Comparison of ENCODE assay signal across 7 cellular contexts in genomic region chr12:122202811-122203210, GRCh38. TPM values are rescaled to one million over a fixed set of nuclear protein-coding genes. Genes with fewer than 3 reads are reported as not detected.
DNase-seq lines count a peak whose midpoint lies in the region; ATAC-seq, FAIRE-seq and TF ChIP-seq lines count a peak whose summit lies in the region.
"Not testable (repeated sequence)": the region's sequence is repeated elsewhere in the genome, so short reads cannot be mapped to it uniquely, and the experiment has no call there.
"Had no signal": no experiment of that assay in that cellular context is flagged by ENCODE, and none has a peak within 500 bp of the region (broad histone marks: within the 10 kb centered on the region; RNA-seq: fewer than 3 reads in every experiment).

No MANE protein-coding gene starts in this region.

- H2AFZ ChIP-seq in SK-N-SH (ENCODE audit: low read depth) = peak overlapping the region; percentile 85
- not testable (repeated sequence) for H2AFZ ChIP-seq in GM12878 (ENCODE audit: control insufficient read depth, low read depth, low read length)

- peaks cover 8 to 19% of the 10 kb centered on the region in 2 donors for H3K27me3 Mint-ChIP-seq in natural killer cell (ENCODE audit: low read depth in 2 of 2)

- WGBS in SK-N-SH (ENCODE audit: low lambda C conversion rate) = 68% methylated on average over 19 of the region's 19 CpGs
- 77% methylated on average over 19 of the region's 19 CpGs for WGBS in GM12878 (ENCODE audit: insufficient coverage, insufficient replicate concordance, low lambda C conversion rate, missing lambda C conversion rate)

- H3K4me3 ChIP-seq in SK-N-SH (ENCODE audit: low read depth in 2 of 2, low read length in 1 of 2) (peak overlapping the region; percentile 55 to 69), cardiac muscle cell (peak overlapping the region; percentile 35), subcutaneous abdominal adipose tissue (ENCODE audit: low read depth in 1 of 5, low read length in 5 of 5) (peak overlapping the region in 4 of 5 donors; percentile 54 to 73 (median 66))
- H3K4me3 ChIP-seq in GM12878 = not testable (repeated sequence)

- H3K79me2 ChIP-seq in SK-N-SH (ENCODE audit: insufficient read depth); GM12878 (ENCODE audit: control insufficient read depth, insufficient read depth, low read length): not testable (repeated sequence)

- not testable (repeated sequence) for TF ChIP-seq RAD21 in SK-N-SH (IDR thresholded peaks at IDR 0.05; ENCODE audit: low read length); GM12878 (IDR thresholded peaks at IDR 0.05; ENCODE audit: insufficient read depth, low read depth, low read length)

- H4K20me1 ChIP-seq in SK-N-SH (ENCODE audit: insufficient read depth); GM12878 (ENCODE audit: control insufficient read depth, insufficient read depth): not testable (repeated sequence)

- H3K9me2 ChIP-seq in SK-N-SH = not testable (repeated sequence)

- H3K4me1 ChIP-seq in ES-I3 (ENCODE audit: insufficient read depth, low read length); GM12878 (ENCODE audit: control insufficient read depth, insufficient read depth, low read length); cardiac muscle cell (ENCODE audit: low read depth): not testable (repeated sequence)
- peaks cover 0 to 27% of the 10 kb centered on the region in 2 experiments; a peak in 2 of 4 replicates for H3K4me1 ChIP-seq in SK-N-SH (ENCODE audit: control insufficient read depth in 1 of 2, insufficient read depth in 2 of 2, low read depth in 1 of 2, low read length in 1 of 2)
- peaks cover 0 to 30% (median 14%) of the 10 kb centered on the region in 5 donors for H3K4me1 ChIP-seq in subcutaneous abdominal adipose tissue (ENCODE audit: control insufficient read depth in 5 of 5, insufficient read depth in 5 of 5, low read length in 5 of 5)

- H3K4me2 ChIP-seq in SK-N-SH = peak overlapping the region; percentile 82
- H3K4me2 ChIP-seq in GM12878 (ENCODE audit: control insufficient read depth, insufficient read depth) = peak overlapping the region; percentile 79

- POLR2A ChIA-PET in SK-N-SH (lab: Yijun Ruan, JAX) = interaction anchor here (1.0 to 3.4 kb wide), 2 partner anchors 23 to 25 kb away, joined by 7 to 14 read pairs; partner anchors contain the start of gene DIABLO
- POLR2A ChIA-PET in GM12878 (lab: Charles Lee) = not testable (repeated sequence)

- H3K36me3 ChIP-seq in ES-I3 (ENCODE audit: insufficient read depth, low read length); GM12878 (ENCODE audit: control insufficient read depth in 2 of 2, insufficient read depth in 2 of 2, low read length in 1 of 2); cardiac muscle cell: not testable (repeated sequence)
- H3K36me3 ChIP-seq in SK-N-SH (replicated peaks in 1 of 2; ENCODE audit: control insufficient read depth in 1 of 2, insufficient read depth in 2 of 2, low read length in 1 of 2) = peaks cover 2 to 14% of the 10 kb centered on the region in 2 experiments
- H3K36me3 ChIP-seq in subcutaneous abdominal adipose tissue (ENCODE audit: control insufficient read depth in 5 of 5, insufficient read depth in 5 of 5, low read length in 5 of 5) = peaks cover 0 to 13% (median 11%) of the 10 kb centered on the region in 5 donors

- not testable (repeated sequence) for TF ChIP-seq EP300 in SK-N-SH (IDR thresholded peaks at IDR 0.05; ENCODE audit: borderline replicate concordance in 1 of 2, low read depth in 1 of 2, low read length in 1 of 2); GM12878 (IDR thresholded peaks at IDR 0.05; ENCODE audit: borderline replicate concordance in 1 of 2, control insufficient read depth in 1 of 2, low read depth in 2 of 2, low read length in 2 of 2)

- BruUV-seq in GM12878 (replicated peaks; lab: Mats Ljungman, UMichigan) = not testable (repeated sequence)

- DNase-seq in SK-N-SH; GM12878 (ENCODE audit: low read depth, low spot score); cardiac muscle cell (ENCODE audit: low read depth in 1 of 2, low spot score in 1 of 2); natural killer cell: not testable (repeated sequence)

- peaks cover 7 to 14% of the 10 kb centered on the region in 2 donors for H3K4me1 Mint-ChIP-seq in natural killer cell

- TF ChIP-seq POLR2A in GM12878 (IDR thresholded peaks at IDR 0.05; ENCODE audit: low read depth, low read length) = not testable (repeated sequence)

- SMC1A ChIA-PET in GM12878 (lab: Charles Lee; ENCODE audit: uncharacterized antibody, unreplicated experiment) = not testable (repeated sequence)

- peaks cover 12% of the 10 kb centered on the region for H3F3A ChIP-seq in SK-N-SH (replicated peaks; ENCODE audit: insufficient read depth)

- not testable (repeated sequence) for H3K9me3 ChIP-seq in ES-I3 (ENCODE audit: control insufficient read depth, insufficient read depth, low read length); SK-N-SH; GM12878 (replicated peaks; ENCODE audit: control insufficient read depth, insufficient read depth, low read length); cardiac muscle cell (ENCODE audit: low read depth); subcutaneous abdominal adipose tissue (ENCODE audit: control insufficient read depth in 5 of 5, low read length in 5 of 5)

- FAIRE-seq in GM12878 (lab: Jason Lieb, UNC) = not testable (repeated sequence)

- H3K9me3 Mint-ChIP-seq in natural killer cell = not testable (repeated sequence)

- H3K4me3 Mint-ChIP-seq in natural killer cell = peak overlapping the region; percentile 91

- not testable (repeated sequence) for ATAC-seq in GM12878, natural killer cell

- peak overlapping the region; percentile 58; the same call in 1 of the 2 replicates for H3K9ac ChIP-seq in ES-I3 (ENCODE audit: low read depth, low read length)
- H3K9ac ChIP-seq in SK-N-SH = 0 out of 2 replicates have a peak overlapping the region, but pooled peaks have one; percentile 43
- H3K9ac ChIP-seq in GM12878 (ENCODE audit: control insufficient read depth, insufficient read depth, low read length) = not testable (repeated sequence)
- H3K9ac ChIP-seq in subcutaneous abdominal adipose tissue (ENCODE audit: low read length in 5 of 5) = peak overlapping the region in 1 of 5 donors; percentile 56

- TF ChIP-seq CTCF in SK-N-SH (IDR thresholded peaks at IDR 0.05); GM12878 (IDR thresholded peaks at IDR 0.05 in 2 of 3, conservative IDR thresholded peaks at IDR 0.05 in 1 of 3; ENCODE audit: control insufficient read depth in 2 of 3, extremely low read depth in 1 of 3, insufficient read depth in 1 of 3, low read depth in 3 of 3, low read length in 3 of 3); cardiac muscle cell (IDR thresholded peaks at IDR 0.05; ENCODE audit: low read depth, low read length); natural killer cell (IDR thresholded peaks at IDR 0.05): not testable (repeated sequence)

- peak overlapping the region in 1 of 2 experiments; percentile 39; a peak in 1 of 4 replicates for H3K27ac ChIP-seq in SK-N-SH (ENCODE audit: low read depth in 2 of 2, low read length in 1 of 2)
- not testable (repeated sequence) for H3K27ac ChIP-seq in GM12878 (ENCODE audit: control insufficient read depth, insufficient read depth); cardiac muscle cell; subcutaneous abdominal adipose tissue (ENCODE audit: low read depth, low read length)

- H3K36me3 Mint-ChIP-seq in natural killer cell = not testable (repeated sequence)

- not testable (repeated sequence) for H3K27ac Mint-ChIP-seq in natural killer cell

- RAD21 ChIA-PET in GM12878 (lab: Charles Lee; ENCODE audit: unreplicated experiment) = not testable (repeated sequence)

- in situ Hi-C loops in GM12878 (cut with MboI) = not testable (repeated sequence)

- CTCF ChIA-PET in SK-N-SH (lab: Yijun Ruan, JAX) = interaction anchor here (0.8 to 5.7 kb wide), 7 partner anchors 11 to 269 kb away, joined by 3 to 30 read pairs (median 3); no protein-coding TSS in a partner anchor
- CTCF ChIA-PET in GM12878 (lab: Yijun Ruan, JAX) = not testable (repeated sequence)

- H3K27me3 ChIP-seq in SK-N-SH (ENCODE audit: insufficient read depth); GM12878 (replicated peaks in 1 of 2; ENCODE audit: control insufficient read depth in 2 of 2, insufficient read depth in 2 of 2, low read length in 1 of 2): not testable (repeated sequence)
- peaks cover 42% of the 10 kb centered on the region for H3K27me3 ChIP-seq in cardiac muscle cell
- peaks cover 19 to 56% (median 44%) of the 10 kb centered on the region in 5 donors for H3K27me3 ChIP-seq in subcutaneous abdominal adipose tissue (ENCODE audit: control insufficient read depth in 5 of 5, insufficient read depth in 4 of 5, low read length in 5 of 5)

- intact Hi-C loops in GM12878 (cut with micrococcal nuclease; ENCODE audit: unreplicated experiment); natural killer cell (cut with micrococcal nuclease): not testable (repeated sequence)

RNA-seq across cellular contexts. Expression of gene B3GNT4, which starts 0.7 kb away (rescaled TPM):
- polyA plus RNA-seq in SK-N-SH (2012; rRNA removed) = 0.81 and 0.84 TPM in 2 replicates
- polyA plus RNA-seq in SK-N-SH (2012; cell fraction: cytosol; rRNA removed) = 0.54 and 0.58 TPM in 2 replicates
- 1.7 and 1.8 TPM in 2 replicates for polyA plus RNA-seq in SK-N-SH (2012; cell fraction: nucleus; rRNA removed)
- 0.13 TPM in 1 of 2 replicates, not detected in the other for total RNA-seq in GM12878 (2013; cell fraction: nucleolus; rRNA removed)
- not detected in 2 replicates for total RNA-seq in GM12878 (2014; rRNA removed)
- total RNA-seq in GM12878 (2014; rRNA removed; fragmentation: Illumina TruSeq; extraction: Trizol) = not detected in 2 replicates
- not detected in 2 replicates for total RNA-seq in GM12878 (2021)
- 0.41 TPM for polyA plus RNA-seq in GM12878 (2011; ENCODE audit: low read depth)
- polyA plus RNA-seq in GM12878 (2011; rRNA removed) = not detected in 2 replicates
- 0.02 and 0.03 TPM in 2 replicates for polyA plus RNA-seq in GM12878 (2011; cell fraction: cytosol; rRNA removed)
- polyA plus RNA-seq in GM12878 (2011; cell fraction: nucleus; rRNA removed) = 0.06 and 0.18 TPM in 2 replicates
- 0.50 and 0.88 TPM in 2 replicates for polyA plus RNA-seq in GM12878 (2012)
- polyA plus RNA-seq in GM12878 (2014; fragmentation: Illumina TruSeq; extraction: Trizol) = not detected in 2 replicates
- polyA plus RNA-seq in GM12878 (2014; fragmentation: Nextera tagmentation; extraction: Ambion mirVana) = under 1 TPM in 1 of 2 experiments, not detected in 1; 0.04 TPM
- not detected in 2 replicates for polyA plus RNA-seq in GM12878 (2014; rRNA removed)
- under 1 TPM; 0.88 to 0.95 TPM for polyA plus RNA-seq in GM12878 (2016; fragmentation: Nextera tagmentation; extraction: Ambion mirVana)
- not detected in 2 replicates for polyA minus RNA-seq in GM12878 (2011; rRNA and poly(A)+ RNA removed)
- polyA minus RNA-seq in GM12878 (2011; cell fraction: cytosol; rRNA and poly(A)+ RNA removed) = not detected in 2 replicates
- polyA minus RNA-seq in GM12878 (2011; cell fraction: nucleus; rRNA and poly(A)+ RNA removed) = 0.36 TPM in 1 of 2 replicates, not detected in the other
- 0.12 and 0.67 TPM in 2 replicates for total RNA-seq in cardiac muscle cell
- polyA plus RNA-seq in cardiac muscle cell = 0.89 and 2.2 TPM in 2 replicates
- total RNA-seq in natural killer cell = under 1 TPM; 0.25 to 0.68 (median 0.34) TPM

RNA-seq across cellular contexts. Expression of gene LRRC43, which starts 19.9 kb away (rescaled TPM):
- polyA plus RNA-seq in SK-N-SH (2012; rRNA removed) (0.94 and 1.4 TPM in 2 replicates), GM12878 (2011; rRNA removed) (not detected in 2 replicates), GM12878 (2014; fragmentation: Illumina TruSeq; extraction: Trizol) (0.52 TPM in 1 of 2 replicates, not detected in the other), GM12878 (2014; fragmentation: Nextera tagmentation; extraction: Ambion mirVana) (not detected), GM12878 (2014; rRNA removed) (0.33 TPM in 1 of 2 replicates, not detected in the other), GM12878 (2016; fragmentation: Nextera tagmentation; extraction: Ambion mirVana) (not detected), cardiac muscle cell (2.0 and 6.0 TPM in 2 replicates)
- 0.50 and 0.59 TPM in 2 replicates for polyA plus RNA-seq in SK-N-SH (2012; cell fraction: cytosol; rRNA removed)
- polyA plus RNA-seq in SK-N-SH (2012; cell fraction: nucleus; rRNA removed) = 1.5 and 1.7 TPM in 2 replicates
- total RNA-seq in GM12878 (2013; cell fraction: nucleolus; rRNA removed) = 0.22 and 0.35 TPM in 2 replicates
- total RNA-seq in GM12878 (2014; rRNA removed) (0.27 TPM in 1 of 2 replicates, not detected in the other), GM12878 (2014; rRNA removed; fragmentation: Illumina TruSeq; extraction: Trizol) (not detected in 2 replicates), GM12878 (2021) (0.16 and 0.23 TPM in 2 replicates), cardiac muscle cell (1.3 and 5.2 TPM in 2 replicates), natural killer cell (10 to 100 TPM in 1 of 3 donors, 1 to 10 TPM in 2; 5.0 to 18.5 (median 8.5) TPM)
- polyA plus RNA-seq in GM12878 (2011; ENCODE audit: low read depth) = not detected
- polyA plus RNA-seq in GM12878 (2011; cell fraction: cytosol; rRNA removed) = not detected in 2 replicates
- not detected in 2 replicates for polyA plus RNA-seq in GM12878 (2011; cell fraction: nucleus; rRNA removed)
- polyA plus RNA-seq in GM12878 (2012) = not detected in 2 replicates
- polyA minus RNA-seq in GM12878 (2011; rRNA and poly(A)+ RNA removed) = not detected in 2 replicates
- polyA minus RNA-seq in GM12878 (2011; cell fraction: cytosol; rRNA and poly(A)+ RNA removed) = not detected in 2 replicates
- polyA minus RNA-seq in GM12878 (2011; cell fraction: nucleus; rRNA and poly(A)+ RNA removed) = not detected in 2 replicates

RNA-seq across cellular contexts. Expression of gene DIABLO, which starts 23.0 kb away (rescaled TPM):
- 65.6 and 78.9 TPM in 2 replicates for polyA plus RNA-seq in SK-N-SH (2012; rRNA removed)
- polyA plus RNA-seq in SK-N-SH (2012; cell fraction: cytosol; rRNA removed) = 89.5 and 91.0 TPM in 2 replicates
- 114 and 139 TPM in 2 replicates for polyA plus RNA-seq in SK-N-SH (2012; cell fraction: nucleus; rRNA removed)
- 71.5 and 75.5 TPM in 2 replicates for total RNA-seq in GM12878 (2013; cell fraction: nucleolus; rRNA removed)
- 46.6 and 56.9 TPM in 2 replicates for total RNA-seq in GM12878 (2014; rRNA removed)
- 47.1 and 47.4 TPM in 2 replicates for total RNA-seq in GM12878 (2014; rRNA removed; fragmentation: Illumina TruSeq; extraction: Trizol)
- total RNA-seq in GM12878 (2021) = 41.2 and 43.5 TPM in 2 replicates
- 28.3 TPM for polyA plus RNA-seq in GM12878 (2011; ENCODE audit: low read depth)
- polyA plus RNA-seq in GM12878 (2011; rRNA removed) = 45.9 and 55.7 TPM in 2 replicates
- polyA plus RNA-seq in GM12878 (2011; cell fraction: cytosol; rRNA removed) = 59.0 and 74.9 TPM in 2 replicates
- 43.2 and 44.1 TPM in 2 replicates for polyA plus RNA-seq in GM12878 (2011; cell fraction: nucleus; rRNA removed)
- 35.2 and 42.6 TPM in 2 replicates for polyA plus RNA-seq in GM12878 (2012)
- polyA plus RNA-seq in GM12878 (2014; fragmentation: Illumina TruSeq; extraction: Trizol) = 46.8 and 50.3 TPM in 2 replicates
- polyA plus RNA-seq in GM12878 (2014; fragmentation: Nextera tagmentation; extraction: Ambion mirVana) = 10 to 100 TPM; 18.3 to 21.1 TPM
- polyA plus RNA-seq in GM12878 (2014; rRNA removed) = 40.8 and 43.9 TPM in 2 replicates
- 10 to 100 TPM; 67.0 to 69.9 TPM for polyA plus RNA-seq in GM12878 (2016; fragmentation: Nextera tagmentation; extraction: Ambion mirVana)
- 34.6 and 53.2 TPM in 2 replicates for polyA minus RNA-seq in GM12878 (2011; rRNA and poly(A)+ RNA removed)
- 14.0 and 15.0 TPM in 2 replicates for polyA minus RNA-seq in GM12878 (2011; cell fraction: cytosol; rRNA and poly(A)+ RNA removed)
- 23.7 and 37.4 TPM in 2 replicates for polyA minus RNA-seq in GM12878 (2011; cell fraction: nucleus; rRNA and poly(A)+ RNA removed)
- 72.3 and 80.8 TPM in 2 replicates for total RNA-seq in cardiac muscle cell
- 93.3 and 95.9 TPM in 2 replicates for polyA plus RNA-seq in cardiac muscle cell
- total RNA-seq in natural killer cell = 100 to 1,000 TPM in 2 of 3 donors, 10 to 100 TPM in 1; 84.8 to 102 (median 101) TPM

RNA-seq across cellular contexts. Expression of gene IL31, which starts 28.8 kb away (rescaled TPM):
- polyA plus RNA-seq in SK-N-SH (2012; rRNA removed) (not detected in 2 replicates), GM12878 (2011; rRNA removed) (not detected in 2 replicates), GM12878 (2014; fragmentation: Illumina TruSeq; extraction: Trizol) (not detected in 2 replicates), GM12878 (2014; fragmentation: Nextera tagmentation; extraction: Ambion mirVana) (not detected), GM12878 (2014; rRNA removed) (not detected in 2 replicates), GM12878 (2016; fragmentation: Nextera tagmentation; extraction: Ambion mirVana) (not detected), cardiac muscle cell (not detected in 2 replicates)
- polyA plus RNA-seq in SK-N-SH (2012; cell fraction: cytosol; rRNA removed) = not detected in 2 replicates
- not detected in 2 replicates for polyA plus RNA-seq in SK-N-SH (2012; cell fraction: nucleus; rRNA removed)
- total RNA-seq in GM12878 (2013; cell fraction: nucleolus; rRNA removed) = not detected in 2 replicates
- total RNA-seq in GM12878 (2014; rRNA removed) (not detected in 2 replicates), GM12878 (2014; rRNA removed; fragmentation: Illumina TruSeq; extraction: Trizol) (not detected in 2 replicates), GM12878 (2021) (not detected in 2 replicates), cardiac muscle cell (not detected in 2 replicates), natural killer cell (not detected)
- polyA plus RNA-seq in GM12878 (2011; ENCODE audit: low read depth) = not detected
- not detected in 2 replicates for polyA plus RNA-seq in GM12878 (2011; cell fraction: cytosol; rRNA removed)
- not detected in 2 replicates for polyA plus RNA-seq in GM12878 (2011; cell fraction: nucleus; rRNA removed)
- polyA plus RNA-seq in GM12878 (2012) = not detected in 2 replicates
- polyA minus RNA-seq in GM12878 (2011; rRNA and poly(A)+ RNA removed) = not detected in 2 replicates
- not detected in 2 replicates for polyA minus RNA-seq in GM12878 (2011; cell fraction: cytosol; rRNA and poly(A)+ RNA removed)
- polyA minus RNA-seq in GM12878 (2011; cell fraction: nucleus; rRNA and poly(A)+ RNA removed) = not detected in 2 replicates
- total RNA-seq: left colon had no signal
